Comparison of ENCODE assay signal across 12 cellular contexts in genomic region chr6:107361568-107362270, GRCh38.
DNase-seq lines count a peak whose midpoint lies in the region; ATAC-seq and TF ChIP-seq lines count a peak whose summit lies in the region.
"Had no signal": no experiment of that assay in that cellular context is flagged by ENCODE, and none has a peak within 500 bp of the region (broad histone marks: within the 10 kb centered on the region; RNA-seq: fewer than 3 reads in every experiment).

No MANE protein-coding gene starts in this region.

- peak; percentile 56 for DNase-seq in AG10803 (ENCODE audit: low read depth)
- peak; percentile 76 for DNase-seq in HS-5 (ENCODE audit: low read depth)
- DNase-seq in cerebellar cortex (ENCODE audit: low spot score), result peak; percentile 3
- peak; percentile 76 for DNase-seq in mesenchymal stem cell
- no peak for DNase-seq in HEK293T (ENCODE audit: extremely low spot score)
- DNase-seq in NCI-H748 treated with DMSO at 0.1 percent for 48 hours (lab: John Stamatoyannopoulos, UW), result no peak
- no peak for DNase-seq in esophagus muscularis mucosa (ENCODE audit: extremely low spot score)
- DNase-seq in psoas muscle, result no peak
- DNase-seq: activated CD4-positive, alpha-beta T cell treated with anti-CD3 and anti-CD28 coated beads for 48 hours; KG1; naive thymus-derived CD4-positive, alpha-beta T cell; NCI-H2107 had no signal

- peak overlapping the region; percentile 75 for H3K27ac ChIP-seq in mesenchymal stem cell (ENCODE audit: low read length, poor library complexity, severe bottlenecking)
- no peak overlapping the region for H3K27ac ChIP-seq in esophagus muscularis mucosa (replicated peaks in 1 of 4)
- no peak overlapping the region for H3K27ac ChIP-seq in psoas muscle

- H3K4ac ChIP-seq in mesenchymal stem cell (ENCODE audit: low read depth in 1 of 2, low read length in 2 of 2), result no peak overlapping the region

- no peak for ATAC-seq in psoas muscle
- ATAC-seq: naive thymus-derived CD4-positive, alpha-beta T cell had no signal

- peaks cover 0 to 5% of the 10 kb centered on the region in 2 experiments for H3K36me3 ChIP-seq in mesenchymal stem cell (ENCODE audit: control insufficient read depth in 1 of 2, insufficient read depth in 2 of 2, low read depth in 1 of 2, low read length in 2 of 2)
- H3K36me3 ChIP-seq in esophagus muscularis mucosa, result peaks cover 0 to 11% (median 8%) of the 10 kb centered on the region in 4 donors
- H3K36me3 ChIP-seq in psoas muscle (ENCODE audit: insufficient read depth in 1 of 2, low read depth in 1 of 2), result no peaks in the 10 kb centered on the region

- H3K4me1 ChIP-seq in mesenchymal stem cell (ENCODE audit: control insufficient read depth, insufficient read depth, low read depth, low read length), result peaks cover 5% of the 10 kb centered on the region
- H3K4me1 ChIP-seq in esophagus muscularis mucosa, result no peaks in the 10 kb centered on the region
- no peaks in the 10 kb centered on the region for H3K4me1 ChIP-seq in psoas muscle

- peaks cover 5% of the 10 kb centered on the region for H3K9me3 ChIP-seq in mesenchymal stem cell (ENCODE audit: control insufficient read depth, low read length)
- no peaks in the 10 kb centered on the region for H3K9me3 ChIP-seq in esophagus muscularis mucosa
- no peaks in the 10 kb centered on the region for H3K9me3 ChIP-seq in psoas muscle

- H2AFZ ChIP-seq in mesenchymal stem cell (ENCODE audit: low read depth, low read length), result no peak overlapping the region

- TF ChIP-seq EP300 in esophagus muscularis mucosa (IDR thresholded peaks at IDR 0.05), result no peak

- TF ChIP-seq POLR2A in esophagus muscularis mucosa (IDR thresholded peaks at IDR 0.05; ENCODE audit: low read depth), result no peak

- CTCF ChIA-PET in HEK293T (lab: Yijun Ruan, JAX), result interaction anchor here (0.7 kb wide), 1 partner anchor 61 kb away, joined by 3 read pairs; no protein-coding TSS in a partner anchor

- no peak overlapping the region for H4K91ac ChIP-seq in mesenchymal stem cell (ENCODE audit: low read length)

- no peaks in the 10 kb centered on the region for H3K27me3 ChIP-seq in mesenchymal stem cell (ENCODE audit: control insufficient read depth in 1 of 2, insufficient read depth in 1 of 2, low read length in 2 of 2)
- H3K27me3 ChIP-seq in esophagus muscularis mucosa, result no peaks in the 10 kb centered on the region
- H3K27me3 ChIP-seq in psoas muscle (ENCODE audit: insufficient read depth in 3 of 3, low read length in 2 of 3), result no peaks in the 10 kb centered on the region

- H2BK120ac ChIP-seq in mesenchymal stem cell (ENCODE audit: low read depth, low read length), result no peak overlapping the region

- H2BK15ac ChIP-seq in mesenchymal stem cell (ENCODE audit: low read depth, poor library complexity, severe bottlenecking), result no peak overlapping the region

- no peak overlapping the region for H2BK5ac ChIP-seq in mesenchymal stem cell (ENCODE audit: low read depth, low read length, poor library complexity, severe bottlenecking)

- TF ChIP-seq CTCF in AG10803 (conservative IDR thresholded peaks at IDR 0.05; ENCODE audit: low read length), result no peak
- no peak for TF ChIP-seq CTCF in esophagus muscularis mucosa (IDR thresholded peaks at IDR 0.05)
- no peak for TF ChIP-seq CTCF in psoas muscle (IDR thresholded peaks at IDR 0.05)

- POLR2A ChIA-PET in HEK293T (lab: Yijun Ruan, JAX), result interaction anchor here (1.0 kb wide), 1 partner anchor 98 kb away, joined by 4 read pairs; the partner anchor contains the start of gene PDSS2

- H3K4me3 ChIP-seq in AG10803 (ENCODE audit: low read length) (no peak overlapping the region), mesenchymal stem cell (ENCODE audit: insufficient read depth in 1 of 2, low read depth in 1 of 2, low read length in 2 of 2) (no peak overlapping the region), esophagus muscularis mucosa (no peak overlapping the region), psoas muscle (no peak overlapping the region)

- H3K9ac ChIP-seq in mesenchymal stem cell (ENCODE audit: low read length), result no peak overlapping the region

- H3K14ac ChIP-seq in mesenchymal stem cell (ENCODE audit: low read length in 2 of 2), result no peak overlapping the region

- intact Hi-C loops in esophagus muscularis mucosa (cut with DNase I), result no loop called here
- intact Hi-C loops in psoas muscle (cut with DNase I), result no loop called here

- no peak overlapping the region for H3K18ac ChIP-seq in mesenchymal stem cell (ENCODE audit: low read depth in 1 of 2, low read length in 2 of 2)

- no peak overlapping the region for H2AK5ac ChIP-seq in mesenchymal stem cell (ENCODE audit: low read length, severe bottlenecking)

- peak overlapping the region; percentile 31 for H3K4me2 ChIP-seq in mesenchymal stem cell (ENCODE audit: low read length, poor library complexity, severe bottlenecking)

- H3K23ac ChIP-seq in mesenchymal stem cell (ENCODE audit: low read length in 2 of 2), result no peak overlapping the region

- no peak overlapping the region for H4K8ac ChIP-seq in mesenchymal stem cell (ENCODE audit: low read length)

- 51% methylated on average over 3 of the region's 3 CpGs for WGBS in mesenchymal stem cell
- WGBS in esophagus muscularis mucosa, result 88% methylated on average over 3 of the region's 3 CpGs
- WGBS in psoas muscle, 3 donors, result 84 to 89% (median 89%) methylated on average over 3 of the region's 3 CpGs

- no peak overlapping the region for H2BK12ac ChIP-seq in mesenchymal stem cell (ENCODE audit: low read length in 2 of 2)

- peaks cover 1% of the 10 kb centered on the region for H3K79me1 ChIP-seq in mesenchymal stem cell (replicated peaks; ENCODE audit: low read length, poor library complexity, severe bottlenecking)

TF ChIP-seq in HEK293T, 16 proteins besides CTCF, POLR2A, EP300 and RAD21:
- TF ChIP-seq BHLHE40 (IDR thresholded peaks at IDR 0.05; ENCODE audit: borderline replicate concordance), result no peak
- TF ChIP-seq SUZ12 (IDR thresholded peaks at IDR 0.05), result no peak
- TF ChIP-seq CTBP1 (IDR thresholded peaks at IDR 0.05; ENCODE audit: borderline replicate concordance), result no peak
- no peak for TF ChIP-seq SP1 (IDR thresholded peaks at IDR 0.05)
- TF ChIP-seq PKNOX1 (IDR thresholded peaks at IDR 0.05), result no peak
- no peak for TF ChIP-seq ARNT (IDR thresholded peaks at IDR 0.05)
- TF ChIP-seq FOXM1 (IDR thresholded peaks at IDR 0.05; ENCODE audit: borderline replicate concordance), result no peak

Comparison
In these comparisons a context has a peak if more than half of its experiments do, and no peak if none do; other contexts are left out.
1. DNase-seq: peak in AG10803 (single experiment), HS-5 (single experiment), cerebellar cortex (single experiment) and mesenchymal stem cell (single experiment); none in HEK293T (single experiment), NCI-H748 treated with DMSO at 0.1 percent for 48 hours (single experiment), esophagus muscularis mucosa (single experiment) and psoas muscle (0 of 2).